In genomic region chr9:14383815-14384214, GRCh38 we compare ENCODE assay signal across 15 cellular contexts.
A peak's percentile ranks its signal among the peaks of the same experiment; 100 is the strongest.
DNase-seq lines count a peak whose midpoint lies in the region; ATAC-seq and TF ChIP-seq lines count a peak whose summit lies in the region.
"Had no signal": no experiment of that assay in that cellular context is flagged by ENCODE, and none has a peak within 500 bp of the region (broad histone marks: within the 10 kb centered on the region; RNA-seq: fewer than 3 reads in every experiment).

No MANE protein-coding gene starts in this region.

- peaks cover 35% of the 10 kb centered on the region for H3K4me1 ChIP-seq in BLaER1
- H3K4me1 ChIP-seq in GM23338 (ENCODE audit: insufficient read depth) = 0 out of 2 replicates have a peak, but pooled peaks cover 6% of the 10 kb centered on the region
- H3K4me1 ChIP-seq: Caco-2 had no signal

- TF ChIP-seq CTCF in GM23338 (conservative IDR thresholded peaks at IDR 0.05; ENCODE audit: low read depth in 2 of 2) = no peak
- TF ChIP-seq CTCF in brain (conservative IDR thresholded peaks at IDR 0.05) = no peak
- TF ChIP-seq CTCF in neural crest cell (conservative IDR thresholded peaks at IDR 0.05) = no peak

- no peaks in the 10 kb centered on the region for H3K27me3 ChIP-seq in BLaER1
- H3K27me3 ChIP-seq in GM23338 (ENCODE audit: insufficient read depth) = no peaks in the 10 kb centered on the region

- H3K36me3 Mint-ChIP-seq in GM23338 (ENCODE audit: low read depth) = no peaks in the 10 kb centered on the region
- no peaks in the 10 kb centered on the region for H3K36me3 Mint-ChIP-seq in brain
- no peaks in the 10 kb centered on the region for H3K36me3 Mint-ChIP-seq in neural crest cell (ENCODE audit: low read depth)

- DNase-seq in GM23338 (ENCODE audit: low spot score) (no peak), neural crest cell (ENCODE audit: low read depth, low spot score) (no peak), GDM1 (lab: John Stamatoyannopoulos, UW) (no peak), inferior parietal cortex (ENCODE audit: extremely low spot score) (no peak)
- DNase-seq in stimulated activated CD4-positive, alpha-beta T cell treated with anti-CD3 and anti-CD28 coated beads, Interleukin-4, amount 100 ng/mL, for 24 hours = no peak
- DNase-seq: 8988T; Caco-2; CD4-positive, alpha-beta T cell; GF-D8; HCEC 1CT had no signal

- H3K36me3 ChIP-seq in BLaER1 (no peaks in the 10 kb centered on the region), GM23338 (ENCODE audit: insufficient read depth) (no peaks in the 10 kb centered on the region)

- peak overlapping the region; percentile 79 for H2AFZ ChIP-seq in GM23338

- H3K79me2 ChIP-seq in GM23338 (replicated peaks; ENCODE audit: insufficient read depth) = no peaks in the 10 kb centered on the region

- ATAC-seq in GM23338 (no peak), GM21360 (IDR thresholded peaks at IDR 0.05; ENCODE audit: unreplicated experiment) (no peak)

- no peaks in the 10 kb centered on the region for H4K20me1 ChIP-seq in BLaER1
- H4K20me1 ChIP-seq in GM23338 (replicated peaks; ENCODE audit: insufficient read depth) = no peaks in the 10 kb centered on the region

- peak overlapping the region; percentile 69 for H3K4me2 ChIP-seq in BLaER1
- no peak overlapping the region for H3K4me2 ChIP-seq in GM23338

- H3K27ac ChIP-seq in BLaER1 (no peak overlapping the region), GM23338 (ENCODE audit: low read depth) (no peak overlapping the region)
- H3K27ac ChIP-seq: C4-2B had no signal

- no peaks in the 10 kb centered on the region for H3F3A ChIP-seq in GM23338 (replicated peaks; ENCODE audit: low read depth)

- no peaks in the 10 kb centered on the region for H3K9me2 ChIP-seq in GM23338 (ENCODE audit: insufficient read depth)

- H3K9me3 Mint-ChIP-seq in GM23338 (no peaks in the 10 kb centered on the region), brain (no peaks in the 10 kb centered on the region), neural crest cell (no peaks in the 10 kb centered on the region)
- H3K9me3 Mint-ChIP-seq: CD4-positive, alpha-beta T cell had no signal

- no peak overlapping the region for H3K27ac Mint-ChIP-seq in GM23338
- peak overlapping the region in 4 of 5 experiments; percentile 74 to 96 (median 88) for H3K27ac Mint-ChIP-seq in brain
- peak overlapping the region; percentile 44 for H3K27ac Mint-ChIP-seq in neural crest cell (ENCODE audit: unreplicated experiment)
- H3K27ac Mint-ChIP-seq: B cell; CD4-positive, alpha-beta T cell had no signal

- peaks cover 9% of the 10 kb centered on the region; the same call in 2 of the 3 replicates for H3K4me1 Mint-ChIP-seq in GM23338
- H3K4me1 Mint-ChIP-seq in brain = peaks cover 31% of the 10 kb centered on the region
- no peaks in the 10 kb centered on the region for H3K4me1 Mint-ChIP-seq in neural crest cell
- H3K4me1 Mint-ChIP-seq: B cell had no signal

- no peaks in the 10 kb centered on the region for H3K9me3 ChIP-seq in BLaER1
- H3K9me3 ChIP-seq: Caco-2 had no signal

- H3K27me3 Mint-ChIP-seq in GM23338 (ENCODE audit: insufficient read depth, low read depth, poor library complexity) = no peaks in the 10 kb centered on the region
- peaks cover 3% of the 10 kb centered on the region for H3K27me3 Mint-ChIP-seq in brain
- H3K27me3 Mint-ChIP-seq in neural crest cell (ENCODE audit: low read depth) = no peaks in the 10 kb centered on the region

- H3K9ac ChIP-seq in BLaER1 = no peak overlapping the region

- H3K4me3 ChIP-seq in BLaER1 (no peak overlapping the region), GM23338 (no peak overlapping the region)

- H3K4me3 Mint-ChIP-seq in GM23338 (no peak overlapping the region), brain (peak overlapping the region in 1 of 5 experiments; percentile 63), neural crest cell (no peak overlapping the region)
- H3K4me3 Mint-ChIP-seq: B cell; CD4-positive, alpha-beta T cell had no signal

TF ChIP-seq in GM23338, 12 proteins besides CTCF, POLR2A, EP300 and RAD21 (continues in another document):
- TF ChIP-seq ZNF462 (CRISPR knock-in tag; IDR thresholded peaks at IDR 0.05) (no peak), REST (IDR thresholded peaks at IDR 0.05; ENCODE audit: unreplicated experiment) (no peak), EZH2 (IDR thresholded peaks at IDR 0.05; ENCODE audit: low read depth, unreplicated experiment) (no peak), NANOG (IDR thresholded peaks at IDR 0.05; ENCODE audit: borderline replicate concordance) (no peak)
